Comparison of ENCODE assay signal across 26 cellular contexts in the genomic region with DNA sequence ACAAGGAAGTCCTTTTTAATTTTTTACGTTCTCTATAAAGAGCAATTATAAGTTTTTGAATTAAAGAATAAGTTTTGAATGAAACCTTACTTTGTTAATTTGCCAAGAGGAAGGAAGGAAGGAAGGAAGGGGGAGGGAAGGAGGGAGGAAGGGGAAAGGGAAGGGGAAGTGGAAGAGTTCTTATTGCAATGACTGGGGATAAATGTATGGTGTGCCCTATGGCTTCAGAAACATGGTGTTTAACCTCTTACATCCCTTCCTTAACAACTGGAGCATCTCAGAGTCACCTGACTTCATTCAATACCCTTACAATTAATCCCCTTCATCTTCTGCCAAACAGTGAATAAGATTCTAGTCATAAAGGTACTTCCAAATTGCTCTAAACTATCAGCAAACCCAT. TPM values are rescaled to one million over a fixed set of nuclear protein-coding genes. Genes with fewer than 3 reads are reported as not detected.
A peak's percentile ranks its signal among the peaks of the same experiment; 100 is the strongest.
DNase-seq lines count a peak whose midpoint lies in the region; ATAC-seq and TF ChIP-seq lines count a peak whose summit lies in the region.
"Had no signal": no experiment of that assay in that cellular context is flagged by ENCODE, and none has a peak within 500 bp of the region (broad histone marks: within the 10 kb centered on the region; RNA-seq: fewer than 3 reads in every experiment).

No MANE protein-coding gene starts in this region.

- no peaks in the 10 kb centered on the region for H3K27me3 ChIP-seq in ascending aorta
- H3K27me3 ChIP-seq: BE2C, heart left ventricle, thyroid gland had no signal

- H3K4me3 Mint-ChIP-seq in activated naive CD4-positive, alpha-beta T cell treated with anti-CD3 and anti-CD28 coated beads, Interleukin-2, amount 50 U/mL, for 24 hours: no peak overlapping the region
- no peak overlapping the region for H3K4me3 Mint-ChIP-seq in activated T-helper 17 cell treated with anti-CD3 and anti-CD28 coated beads, Interleukin-2, amount 50 U/mL, for 72 hours
- no peak overlapping the region for H3K4me3 Mint-ChIP-seq in mesothelial cell of epicardium
- H3K4me3 Mint-ChIP-seq: activated naive CD4-positive, alpha-beta T cell treated with anti-CD3 and anti-CD28 coated beads for 36 hours; activated T-cell treated with anti-CD3 and anti-CD28 coated beads, Interleukin-2, amount 50 U/mL, for 24 hours had no signal

- no peaks in the 10 kb centered on the region for H3K9me3 ChIP-seq in ascending aorta
- H3K9me3 ChIP-seq: A549, BE2C, heart left ventricle, thyroid gland had no signal

- H3K9me3 Mint-ChIP-seq in activated naive CD4-positive, alpha-beta T cell treated with anti-CD3 and anti-CD28 coated beads, Interleukin-2, amount 50 U/mL, for 24 hours: no peaks in the 10 kb centered on the region
- H3K9me3 Mint-ChIP-seq in activated T-helper 17 cell treated with anti-CD3 and anti-CD28 coated beads, Interleukin-2, amount 50 U/mL, for 72 hours: no peaks in the 10 kb centered on the region
- H3K9me3 Mint-ChIP-seq in mesothelial cell of epicardium: no peaks in the 10 kb centered on the region
- H3K9me3 Mint-ChIP-seq: activated naive CD4-positive, alpha-beta T cell treated with anti-CD3 and anti-CD28 coated beads for 36 hours; activated T-cell treated with anti-CD3 and anti-CD28 coated beads, Interleukin-2, amount 50 U/mL, for 24 hours had no signal

- H3K4me1 ChIP-seq in ascending aorta: no peaks in the 10 kb centered on the region
- H3K4me1 ChIP-seq: BE2C had no signal

- DNase-seq in activated naive CD4-positive, alpha-beta T cell treated with Interleukin-2 at 50 U/mL for 16 hours: no peak
- no peak for DNase-seq in mesothelial cell of epicardium (ENCODE audit: low spot score in 2 of 2, unreplicated experiment in 2 of 2)
- no peak for DNase-seq in NCI-H510A treated with DMSO at 0.1 percent for 48 hours (lab: John Stamatoyannopoulos, UW)
- DNase-seq in SKM-1 (lab: John Stamatoyannopoulos, UW; ENCODE audit: unreplicated experiment): no peak
- DNase-seq in ascending aorta (ENCODE audit: low spot score in 2 of 2): no peak
- DNase-seq: activated CD4-positive, alpha-beta T cell treated with anti-CD3 and anti-CD28 coated beads for 48 hours; activated naive CD4-positive, alpha-beta T cell treated with anti-CD3 and anti-CD28 coated beads for 36 hours; activated T-cell treated with anti-CD3 and anti-CD28 coated beads, Interleukin-2, amount 50 U/mL, for 24 hours; BE2C; DMS53; effector CD8-positive, alpha-beta T cell; foreskin fibroblast; H7; heart left ventricle; KG1; left cardiac atrium; MM.1S; NCI-H526 treated with DMSO at 0.1 percent for 48 hours; Right ventricle myocardium superior; stimulated activated naive CD8-positive, alpha-beta T cell treated with anti-CD3 and anti-CD28 coated beads, Interleukin-15, Interleukin-2, amounts not matched to agents 100 U/mL and 50 U/mL, for 24 hours; thyroid gland had no signal

- H3K36me3 Mint-ChIP-seq in activated naive CD4-positive, alpha-beta T cell treated with anti-CD3 and anti-CD28 coated beads, Interleukin-2, amount 50 U/mL, for 24 hours: peaks cover 14% of the 10 kb centered on the region
- H3K36me3 Mint-ChIP-seq in activated T-helper 17 cell treated with anti-CD3 and anti-CD28 coated beads, Interleukin-2, amount 50 U/mL, for 72 hours (ENCODE audit: low read depth): peaks cover 51% of the 10 kb centered on the region
- peaks cover 20% of the 10 kb centered on the region for H3K36me3 Mint-ChIP-seq in mesothelial cell of epicardium

- H3K27ac ChIP-seq in ascending aorta: no peak overlapping the region
- H3K27ac ChIP-seq: heart left ventricle, thyroid gland, VCaP had no signal

- intact Hi-C loops in ascending aorta (cut with DNase I): no loop called here

- H3K27ac Mint-ChIP-seq in activated naive CD4-positive, alpha-beta T cell treated with anti-CD3 and anti-CD28 coated beads, Interleukin-2, amount 50 U/mL, for 24 hours: peak overlapping the region; percentile 48
- peak overlapping the region; percentile 17 for H3K27ac Mint-ChIP-seq in activated T-helper 17 cell treated with anti-CD3 and anti-CD28 coated beads, Interleukin-2, amount 50 U/mL, for 72 hours
- peak overlapping the region; percentile 66 for H3K27ac Mint-ChIP-seq in mesothelial cell of epicardium
- H3K27ac Mint-ChIP-seq: activated naive CD4-positive, alpha-beta T cell treated with anti-CD3 and anti-CD28 coated beads for 36 hours; activated T-cell treated with anti-CD3 and anti-CD28 coated beads, Interleukin-2, amount 50 U/mL, for 24 hours had no signal

- no peaks in the 10 kb centered on the region for H3K27me3 Mint-ChIP-seq in activated naive CD4-positive, alpha-beta T cell treated with anti-CD3 and anti-CD28 coated beads, Interleukin-2, amount 50 U/mL, for 24 hours
- H3K27me3 Mint-ChIP-seq in activated T-helper 17 cell treated with anti-CD3 and anti-CD28 coated beads, Interleukin-2, amount 50 U/mL, for 72 hours: no peaks in the 10 kb centered on the region
- no peaks in the 10 kb centered on the region for H3K27me3 Mint-ChIP-seq in mesothelial cell of epicardium (ENCODE audit: low read depth)
- H3K27me3 Mint-ChIP-seq: activated T-cell treated with anti-CD3 and anti-CD28 coated beads, Interleukin-2, amount 50 U/mL, for 24 hours had no signal

- ATAC-seq in activated T-helper 17 cell treated with anti-CD3 and anti-CD28 coated beads, Interleukin-2, amount 50 U/mL, for 72 hours (replicated peaks): no peak
- no peak for ATAC-seq in HG03439 (IDR thresholded peaks at IDR 0.05; ENCODE audit: unreplicated experiment)
- ATAC-seq: A549; heart left ventricle; left cardiac atrium; stimulated activated naive CD8-positive, alpha-beta T cell treated with anti-CD3 and anti-CD28 coated beads, Interleukin-15, Interleukin-2, amounts not matched to agents 100 U/mL and 50 U/mL, for 24 hours had no signal

- TF ChIP-seq CTCF in mesothelial cell of epicardium (IDR thresholded peaks at IDR 0.05; ENCODE audit: unreplicated experiment): no peak
- TF ChIP-seq CTCF in ascending aorta (IDR thresholded peaks at IDR 0.05): no peak

- H3K36me3 ChIP-seq in ascending aorta: no peaks in the 10 kb centered on the region
- H3K36me3 ChIP-seq: BE2C had no signal

- no peak overlapping the region for H3K4me3 ChIP-seq in ascending aorta
- H3K4me3 ChIP-seq: A549, heart left ventricle, thyroid gland had no signal

- H3K4me1 Mint-ChIP-seq in activated naive CD4-positive, alpha-beta T cell treated with anti-CD3 and anti-CD28 coated beads, Interleukin-2, amount 50 U/mL, for 24 hours: peaks cover 70% of the 10 kb centered on the region
- peaks cover 28% of the 10 kb centered on the region for H3K4me1 Mint-ChIP-seq in activated T-helper 17 cell treated with anti-CD3 and anti-CD28 coated beads, Interleukin-2, amount 50 U/mL, for 72 hours
- H3K4me1 Mint-ChIP-seq in mesothelial cell of epicardium: peaks cover 51% of the 10 kb centered on the region

RNA-seq across cellular contexts. Expression of gene CEMIP2, which starts 16.0 kb away (rescaled TPM):
- total RNA-seq in activated T-helper 17 cell treated with anti-CD3 and anti-CD28 coated beads, Interleukin-2, amount 50 U/mL, for 72 hours: 10 to 100 TPM; 75.3 to 89.1 TPM
- total RNA-seq in mesothelial cell of epicardium (111 to 122 TPM (median 114 TPM) in 3 replicates), ascending aorta (34.4 TPM)
